In the genomic region with DNA sequence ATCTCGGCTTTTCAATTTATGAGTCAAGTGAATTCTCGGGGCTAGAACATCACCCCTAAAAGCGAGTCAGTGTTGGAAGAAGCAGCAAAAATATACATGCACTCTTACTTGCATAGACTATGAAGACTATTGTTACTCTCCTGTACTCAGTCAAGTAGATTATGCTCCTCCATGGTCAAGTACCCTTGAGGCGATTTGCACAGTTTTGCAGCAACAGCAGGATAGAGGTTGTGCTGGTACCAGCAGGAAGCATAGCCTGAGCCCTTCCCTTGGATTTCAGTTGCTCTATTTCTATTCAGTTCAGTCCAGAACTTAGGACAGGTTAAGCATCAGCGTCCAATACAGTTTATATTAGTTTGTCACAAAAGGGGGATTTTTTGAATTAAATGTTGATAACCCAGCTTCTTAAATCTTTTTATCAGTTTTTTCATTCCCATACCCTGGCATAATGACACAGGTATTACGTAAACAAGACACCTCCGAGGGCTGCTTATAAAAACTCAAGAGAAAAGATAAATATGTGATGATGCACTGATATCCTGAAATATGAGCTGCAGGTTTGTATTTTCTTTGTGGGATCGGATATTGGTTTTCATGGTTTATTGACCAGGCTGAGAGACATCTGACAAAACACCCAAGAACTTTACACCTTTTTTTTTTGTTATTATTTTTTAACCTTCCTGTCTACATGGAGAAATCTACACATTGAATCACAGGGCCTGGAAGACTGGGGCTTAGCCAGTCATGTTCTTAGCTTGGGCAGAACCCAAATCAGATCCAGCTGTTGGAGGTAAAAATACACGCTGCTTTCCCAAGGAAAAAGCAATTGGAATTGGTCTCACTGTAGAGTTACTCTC, we compare ENCODE assay signal across 10 cellular contexts.
DNase-seq lines count a peak whose midpoint lies in the region; ATAC-seq and TF ChIP-seq lines count a peak whose summit lies in the region.
"Had no signal": no experiment of that assay in that cellular context is flagged by ENCODE, and none has a peak within 500 bp of the region (broad histone marks: within the 10 kb centered on the region; RNA-seq: fewer than 3 reads in every experiment).

No MANE protein-coding gene starts in this region.

- peak overlapping the region; percentile 76 to 89 for H3K27ac Mint-ChIP-seq in T-cell
- peak overlapping the region; percentile 53 to 90 (median 82) for H3K27ac Mint-ChIP-seq in naive thymus-derived CD8-positive, alpha-beta T cell
- H3K27ac Mint-ChIP-seq: activated CD4-positive, alpha-beta memory T cell treated with anti-CD3 and anti-CD28 coated beads, Interleukin-2, amount 10 ng/mL, durations not matched to agents 7 days and 5 days had no signal

- H3K9ac ChIP-seq in BLaER1 treated with 17β-estradiol and CSF1 and Interleukin-3, amounts not matched to agents 10 nM and 100 nM: no peak overlapping the region
- no peak overlapping the region for H3K9ac ChIP-seq in HCT116 (ENCODE audit: low read length)

- no peak overlapping the region for H2AFZ ChIP-seq in HCT116 (ENCODE audit: low read depth, low read length, poor library complexity, severe bottlenecking)

- peaks cover 19 to 27% (median 26%) of the 10 kb centered on the region in 10 experiments for H3K4me1 ChIP-seq in BLaER1 treated with 17β-estradiol and CSF1 and Interleukin-3, amounts not matched to agents 10 nM and 100 nM
- peaks cover 7 to 9% of the 10 kb centered on the region in 2 experiments for H3K4me1 ChIP-seq in HCT116 (ENCODE audit: control insufficient read depth in 1 of 2, insufficient read depth in 2 of 2, low read length in 2 of 2)

- TF ChIP-seq POLR2A in HCT116 (IDR thresholded peaks at IDR 0.05; ENCODE audit: borderline replicate concordance, extremely low read depth, insufficient read depth, insufficient read length): no peak

- no peaks in the 10 kb centered on the region for H3K9me2 ChIP-seq in HCT116 (ENCODE audit: insufficient read depth)

- no peak overlapping the region for H3K4me3 ChIP-seq in BLaER1 treated with 17β-estradiol and CSF1 and Interleukin-3, amounts not matched to agents 10 nM and 100 nM
- no peak overlapping the region for H3K4me3 ChIP-seq in HCT116 (replicated peaks in 1 of 2; ENCODE audit: low read depth in 1 of 2, low read length in 2 of 2)
- no peak overlapping the region for H3K4me3 ChIP-seq in brain microvascular endothelial cell (ENCODE audit: low read depth, low read length)

- H4K20me1 ChIP-seq in BLaER1 treated with 17β-estradiol and CSF1 and Interleukin-3, amounts not matched to agents 10 nM and 100 nM: peaks cover 0 to 14% (median 0%) of the 10 kb centered on the region in 11 experiments; a peak in 4 of 22 replicates
- no peaks in the 10 kb centered on the region for H4K20me1 ChIP-seq in HCT116 (ENCODE audit: insufficient read depth)

- POLR2A ChIA-PET in HCT116 (lab: Charles Lee): no interaction called here
- POLR2A ChIA-PET in T-cell (lab: Charles Lee): interaction anchor here in 1 of 2 donors (0.6 to 0.7 kb wide), 2 partner anchors 28 to 44 kb away, joined by 5 to 10 read pairs; no protein-coding TSS in a partner anchor
- POLR2A ChIA-PET in naive thymus-derived CD8-positive, alpha-beta T cell (lab: Charles Lee): no interaction called here

- no peaks in the 10 kb centered on the region for H3K27me3 Mint-ChIP-seq in T-cell
- no peaks in the 10 kb centered on the region for H3K27me3 Mint-ChIP-seq in naive thymus-derived CD8-positive, alpha-beta T cell
- H3K27me3 Mint-ChIP-seq: activated CD4-positive, alpha-beta memory T cell treated with anti-CD3 and anti-CD28 coated beads, Interleukin-2, amount 10 ng/mL, durations not matched to agents 7 days and 5 days had no signal

- BruUV-seq in HCT116 (replicated peaks; lab: Mats Ljungman, UMichigan): no TSS peak

- RAD21 ChIA-PET in HCT116 (lab: Charles Lee; ENCODE audit: low non-redundant PET in 1 of 2, low total read pairs in 2 of 2, uncharacterized antibody in 2 of 2, unreplicated experiment in 2 of 2): no interaction called here

- DNase-seq in HCT116 (ENCODE audit: low read depth, low spot score) (no peak), T-cell (no peak), brain microvascular endothelial cell (no peak)
- DNase-seq in naive thymus-derived CD8-positive, alpha-beta T cell: no peak
- DNase-seq in stimulated activated CD4-positive, alpha-beta T cell treated with anti-CD3 and anti-CD28 coated beads, Interleukin-15, amount 100 ng/mL, for 24 hours: no peak
- DNase-seq: activated CD4-positive, alpha-beta memory T cell treated with anti-CD3 and anti-CD28 coated beads, Interleukin-2, amount 10 ng/mL, durations not matched to agents 7 days and 5 days; NCI-H2081 had no signal

- in situ Hi-C loops in brain microvascular endothelial cell (cut with HindIII; ENCODE audit: low pct_ligation_motif_present, low sequenced_read_pairs): no loop called here

- peak overlapping the region in 1 of 11 experiments; percentile 17; a peak in 2 of 22 replicates for H3K27ac ChIP-seq in BLaER1 treated with 17β-estradiol and CSF1 and Interleukin-3, amounts not matched to agents 10 nM and 100 nM
- H3K27ac ChIP-seq in HCT116 (ENCODE audit: low read depth, low read length): no peak overlapping the region
- no peak overlapping the region for H3K27ac ChIP-seq in brain microvascular endothelial cell

- H3K4me2 ChIP-seq in BLaER1 treated with 17β-estradiol and CSF1 and Interleukin-3, amounts not matched to agents 10 nM and 100 nM: peak overlapping the region; percentile 38 to 75 (median 70); a peak in 21 of 22 replicates
- 0 out of 2 replicates have a peak overlapping the region, but pooled peaks have one; percentile 12 for H3K4me2 ChIP-seq in HCT116 (ENCODE audit: low read length)

- H3K9me3 ChIP-seq in BLaER1 treated with 17β-estradiol and CSF1 and Interleukin-3, amounts not matched to agents 10 nM and 100 nM (replicated peaks in 1 of 11): peaks cover 7 to 18% (median 15%) of the 10 kb centered on the region in 11 experiments; a peak in 18 of 22 replicates
- H3K9me3 ChIP-seq in HCT116 (ENCODE audit: control insufficient read depth in 1 of 2, insufficient read depth in 1 of 2, low read depth in 1 of 2, low read length in 2 of 2): peaks cover 0 to 6% of the 10 kb centered on the region in 2 experiments; a peak in 1 of 4 replicates

- peaks cover 61 to 75% (median 74%) of the 10 kb centered on the region in 3 donors for H3K4me1 Mint-ChIP-seq in T-cell
- peaks cover 37 to 78% (median 70%) of the 10 kb centered on the region in 4 donors for H3K4me1 Mint-ChIP-seq in naive thymus-derived CD8-positive, alpha-beta T cell

- no peaks in the 10 kb centered on the region for H3K79me2 ChIP-seq in HCT116 (ENCODE audit: insufficient read depth, low read length)

- peaks cover 23% of the 10 kb centered on the region for H3K36me3 Mint-ChIP-seq in T-cell
- H3K36me3 Mint-ChIP-seq in naive thymus-derived CD8-positive, alpha-beta T cell: peaks cover 0 to 29% (median 11%) of the 10 kb centered on the region in 3 donors

- intact Hi-C loops in HCT116 (cut with micrococcal nuclease): no loop called here

- H3K9me3 Mint-ChIP-seq in T-cell: peaks cover 0 to 7% (median 4%) of the 10 kb centered on the region in 3 donors
- H3K9me3 Mint-ChIP-seq in naive thymus-derived CD8-positive, alpha-beta T cell: peaks cover 0 to 7% (median 0%) of the 10 kb centered on the region in 9 donors
- H3K9me3 Mint-ChIP-seq: activated CD4-positive, alpha-beta memory T cell treated with anti-CD3 and anti-CD28 coated beads, Interleukin-2, amount 10 ng/mL, durations not matched to agents 7 days and 5 days had no signal

- no peak overlapping the region for H3K4me3 Mint-ChIP-seq in T-cell
- peak overlapping the region in 5 of 10 donors; percentile 4 to 62 (median 55) for H3K4me3 Mint-ChIP-seq in naive thymus-derived CD8-positive, alpha-beta T cell
- H3K4me3 Mint-ChIP-seq: activated CD4-positive, alpha-beta memory T cell treated with anti-CD3 and anti-CD28 coated beads, Interleukin-2, amount 10 ng/mL, durations not matched to agents 7 days and 5 days had no signal

- TF ChIP-seq RAD21 in HCT116 (IDR thresholded peaks at IDR 0.05; ENCODE audit: low read depth): no peak

- H3K36me3 ChIP-seq in BLaER1 treated with 17β-estradiol and CSF1 and Interleukin-3, amounts not matched to agents 10 nM and 100 nM: peaks cover 0 to 33% (median 0%) of the 10 kb centered on the region in 11 experiments; a peak in 8 of 22 replicates
- no peaks in the 10 kb centered on the region for H3K36me3 ChIP-seq in HCT116 (ENCODE audit: control insufficient read depth in 1 of 2, insufficient read depth in 2 of 2, low read length in 2 of 2)
- no peaks in the 10 kb centered on the region for H3K36me3 ChIP-seq in brain microvascular endothelial cell (replicated peaks)

- TF ChIP-seq CTCF in HCT116 (IDR thresholded peaks at IDR 0.05 in 2 of 3, conservative IDR thresholded peaks at IDR 0.05 in 1 of 3; ENCODE audit: borderline replicate concordance in 1 of 3, insufficient read depth in 1 of 3, low read depth in 2 of 3, low read length in 2 of 3) (no peak), brain microvascular endothelial cell (IDR thresholded peaks at IDR 0.05; ENCODE audit: low read depth, low read length, missing control alignments) (no peak)

- H3K27me3 ChIP-seq in BLaER1 treated with 17β-estradiol and CSF1 and Interleukin-3, amounts not matched to agents 10 nM and 100 nM: no peaks in the 10 kb centered on the region
- H3K27me3 ChIP-seq in HCT116 (ENCODE audit: insufficient read depth, low read length) (no peaks in the 10 kb centered on the region), brain microvascular endothelial cell (replicated peaks) (no peaks in the 10 kb centered on the region)

- no peak for ATAC-seq in HCT116
- ATAC-seq in T-cell (replicated peaks in 1 of 4): no peak
- ATAC-seq in naive thymus-derived CD8-positive, alpha-beta T cell: no peak
- no peak for ATAC-seq in HG02571 (IDR thresholded peaks at IDR 0.05; ENCODE audit: unreplicated experiment)
- no peak for ATAC-seq in HG03025 (IDR thresholded peaks at IDR 0.05; ENCODE audit: low FRiP score, unreplicated experiment)

- CTCF ChIA-PET in HCT116 (lab: Charles Lee): no interaction called here
- CTCF ChIA-PET in T-cell (lab: Charles Lee): interaction anchor here in 1 of 2 donors (1.0 to 1.1 kb wide), 2 partner anchors 109 to 146 kb away, joined by 3 read pairs; no protein-coding TSS in a partner anchor

TF ChIP-seq in HCT116, 20 proteins besides CTCF, POLR2A, EP300 and RAD21:
- no peak for TF ChIP-seq ZNF274 (IDR thresholded peaks at IDR 0.05; ENCODE audit: low read depth, low read length)
